Comparison of ENCODE assay signal across 2 cellular contexts in the genomic region with DNA sequence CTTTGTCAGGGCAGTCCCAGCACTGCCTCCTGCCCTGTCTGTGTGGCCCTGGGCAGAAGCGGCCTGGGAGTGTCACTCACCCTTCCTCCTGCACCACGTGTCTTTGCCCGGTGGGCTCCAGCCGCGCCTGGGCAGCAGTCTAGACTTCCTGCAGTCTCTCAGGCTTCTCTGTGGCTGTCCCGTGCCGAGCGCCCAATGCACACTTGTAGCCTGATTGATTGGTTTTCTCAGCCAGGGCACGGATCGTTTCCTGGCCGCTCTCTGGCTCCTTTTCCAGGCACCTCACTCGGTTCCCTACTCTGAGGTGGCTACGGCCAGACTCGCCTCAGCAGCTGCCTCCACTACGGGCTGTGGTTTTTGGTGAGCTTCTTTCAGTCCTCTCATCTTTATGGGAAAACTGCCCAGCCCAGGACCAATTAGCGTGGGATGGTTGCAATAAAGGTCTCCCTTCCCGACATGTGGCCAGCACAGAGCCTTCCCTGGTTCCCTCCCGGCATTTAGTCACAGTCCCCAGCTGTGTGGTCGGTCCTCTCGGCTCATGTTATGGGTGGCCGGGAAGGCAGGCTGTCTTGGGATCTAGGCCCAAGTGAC.
TF ChIP-seq lines count a peak whose summit lies in the region.

No MANE protein-coding gene starts in this region.

TF ChIP-seq in IMR-90, 13 proteins besides CTCF, POLR2A, EP300 and RAD21:
- no peak for TF ChIP-seq RCOR1 (IDR thresholded peaks at IDR 0.05; ENCODE audit: insufficient replicate concordance, low read length)
- TF ChIP-seq CEBPB (IDR thresholded peaks at IDR 0.05; ENCODE audit: low read depth, low read length): no peak
- no peak for TF ChIP-seq BHLHE40 (IDR thresholded peaks at IDR 0.05; ENCODE audit: low read depth, low read length)
- TF ChIP-seq, protein P1, sequence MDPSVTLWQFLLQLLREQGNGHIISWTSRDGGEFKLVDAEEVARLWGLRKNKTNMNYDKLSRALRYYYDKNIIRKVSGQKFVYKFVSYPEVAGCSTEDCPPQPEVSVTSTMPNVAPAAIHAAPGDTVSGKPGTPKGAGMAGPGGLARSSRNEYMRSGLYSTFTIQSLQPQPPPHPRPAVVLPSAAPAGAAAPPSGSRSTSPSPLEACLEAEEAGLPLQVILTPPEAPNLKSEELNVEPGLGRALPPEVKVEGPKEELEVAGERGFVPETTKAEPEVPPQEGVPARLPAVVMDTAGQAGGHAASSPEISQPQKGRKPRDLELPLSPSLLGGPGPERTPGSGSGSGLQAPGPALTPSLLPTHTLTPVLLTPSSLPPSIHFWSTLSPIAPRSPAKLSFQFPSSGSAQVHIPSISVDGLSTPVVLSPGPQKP (IDR thresholded peaks at IDR 0.05; ENCODE audit: borderline replicate concordance, low read depth, low read length): no peak
- no peak for TF ChIP-seq FOS (IDR thresholded peaks at IDR 0.05; ENCODE audit: low read depth, low read length)
- no peak for TF ChIP-seq NFE2L2 (IDR thresholded peaks at IDR 0.05; ENCODE audit: low read depth, low read length)
- TF ChIP-seq, protein P2, sequence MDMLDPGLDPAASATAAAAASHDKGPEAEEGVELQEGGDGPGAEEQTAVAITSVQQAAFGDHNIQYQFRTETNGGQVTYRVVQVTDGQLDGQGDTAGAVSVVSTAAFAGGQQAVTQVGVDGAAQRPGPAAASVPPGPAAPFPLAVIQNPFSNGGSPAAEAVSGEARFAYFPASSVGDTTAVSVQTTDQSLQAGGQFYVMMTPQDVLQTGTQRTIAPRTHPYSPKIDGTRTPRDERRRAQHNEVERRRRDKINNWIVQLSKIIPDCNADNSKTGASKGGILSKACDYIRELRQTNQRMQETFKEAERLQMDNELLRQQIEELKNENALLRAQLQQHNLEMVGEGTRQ (IDR thresholded peaks at IDR 0.05; ENCODE audit: low read depth, low read length): no peak
- TF ChIP-seq MAZ (IDR thresholded peaks at IDR 0.05; ENCODE audit: borderline replicate concordance, low read depth, low read length): no peak

TF ChIP-seq in H1, 55 proteins besides CTCF, POLR2A, EP300 and RAD21:
- TF ChIP-seq, protein P3, sequence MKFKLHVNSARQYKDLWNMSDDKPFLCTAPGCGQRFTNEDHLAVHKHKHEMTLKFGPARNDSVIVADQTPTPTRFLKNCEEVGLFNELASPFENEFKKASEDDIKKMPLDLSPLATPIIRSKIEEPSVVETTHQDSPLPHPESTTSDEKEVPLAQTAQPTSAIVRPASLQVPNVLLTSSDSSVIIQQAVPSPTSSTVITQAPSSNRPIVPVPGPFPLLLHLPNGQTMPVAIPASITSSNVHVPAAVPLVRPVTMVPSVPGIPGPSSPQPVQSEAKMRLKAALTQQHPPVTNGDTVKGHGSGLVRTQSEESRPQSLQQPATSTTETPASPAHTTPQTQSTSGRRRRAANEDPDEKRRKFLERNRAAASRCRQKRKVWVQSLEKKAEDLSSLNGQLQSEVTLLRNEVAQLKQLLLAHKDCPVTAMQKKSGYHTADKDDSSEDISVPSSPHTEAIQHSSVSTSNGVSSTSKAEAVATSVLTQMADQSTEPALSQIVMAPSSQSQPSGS (IDR thresholded peaks at IDR 0.05; ENCODE audit: low read length): no peak
- TF ChIP-seq SP2 (IDR thresholded peaks at IDR 0.05; ENCODE audit: low read length): no peak
- TF ChIP-seq KDM4A (IDR thresholded peaks at IDR 0.05; ENCODE audit: low read depth, low read length, severe bottlenecking): no peak
- no peak for TF ChIP-seq RNF2 (IDR thresholded peaks at IDR 0.05; ENCODE audit: borderline replicate concordance, low read depth, low read length, missing control alignments, poor library complexity, severe bottlenecking)
- TF ChIP-seq, protein P4, sequence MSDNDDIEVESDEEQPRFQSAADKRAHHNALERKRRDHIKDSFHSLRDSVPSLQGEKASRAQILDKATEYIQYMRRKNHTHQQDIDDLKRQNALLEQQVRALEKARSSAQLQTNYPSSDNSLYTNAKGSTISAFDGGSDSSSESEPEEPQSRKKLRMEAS (IDR thresholded peaks at IDR 0.05): no peak
- TF ChIP-seq RFX5 (IDR thresholded peaks at IDR 0.05; ENCODE audit: borderline replicate concordance, low read depth, low read length): no peak
- TF ChIP-seq JUN (IDR thresholded peaks at IDR 0.05; ENCODE audit: low read depth, low read length): no peak
- TF ChIP-seq NANOG (IDR thresholded peaks at IDR 0.05; ENCODE audit: insufficient read depth, low read depth, low read length, poor library complexity, severe bottlenecking): no peak
- TF ChIP-seq SP1 (IDR thresholded peaks at IDR 0.05; ENCODE audit: low read depth, low read length): no peak
- TF ChIP-seq BRCA1 (IDR thresholded peaks at IDR 0.05; ENCODE audit: low read depth, low read length): no peak
- TF ChIP-seq CEBPB (IDR thresholded peaks at IDR 0.05; ENCODE audit: low read depth, low read length): no peak
- no peak for TF ChIP-seq KDM1A (IDR thresholded peaks at IDR 0.05; ENCODE audit: borderline replicate concordance, low read length)
- TF ChIP-seq TAF7 (optimal IDR thresholded peaks at IDR 0.05; ENCODE audit: borderline replicate concordance, low read depth, low read length): no peak
- no peak for TF ChIP-seq BCL11A (IDR thresholded peaks at IDR 0.05; ENCODE audit: low read depth in 2 of 2, low read length in 2 of 2)
- TF ChIP-seq CHD1 (IDR thresholded peaks at IDR 0.05; ENCODE audit: low read depth, low read length): no peak
- no peak for TF ChIP-seq NRF1 (IDR thresholded peaks at IDR 0.05; ENCODE audit: low read depth, low read length)
- no peak for TF ChIP-seq SUZ12 (IDR thresholded peaks at IDR 0.05; ENCODE audit: low read length)
- TF ChIP-seq POU5F1 (IDR thresholded peaks at IDR 0.05; ENCODE audit: low read depth, low read length): no peak
